In the genomic region with DNA sequence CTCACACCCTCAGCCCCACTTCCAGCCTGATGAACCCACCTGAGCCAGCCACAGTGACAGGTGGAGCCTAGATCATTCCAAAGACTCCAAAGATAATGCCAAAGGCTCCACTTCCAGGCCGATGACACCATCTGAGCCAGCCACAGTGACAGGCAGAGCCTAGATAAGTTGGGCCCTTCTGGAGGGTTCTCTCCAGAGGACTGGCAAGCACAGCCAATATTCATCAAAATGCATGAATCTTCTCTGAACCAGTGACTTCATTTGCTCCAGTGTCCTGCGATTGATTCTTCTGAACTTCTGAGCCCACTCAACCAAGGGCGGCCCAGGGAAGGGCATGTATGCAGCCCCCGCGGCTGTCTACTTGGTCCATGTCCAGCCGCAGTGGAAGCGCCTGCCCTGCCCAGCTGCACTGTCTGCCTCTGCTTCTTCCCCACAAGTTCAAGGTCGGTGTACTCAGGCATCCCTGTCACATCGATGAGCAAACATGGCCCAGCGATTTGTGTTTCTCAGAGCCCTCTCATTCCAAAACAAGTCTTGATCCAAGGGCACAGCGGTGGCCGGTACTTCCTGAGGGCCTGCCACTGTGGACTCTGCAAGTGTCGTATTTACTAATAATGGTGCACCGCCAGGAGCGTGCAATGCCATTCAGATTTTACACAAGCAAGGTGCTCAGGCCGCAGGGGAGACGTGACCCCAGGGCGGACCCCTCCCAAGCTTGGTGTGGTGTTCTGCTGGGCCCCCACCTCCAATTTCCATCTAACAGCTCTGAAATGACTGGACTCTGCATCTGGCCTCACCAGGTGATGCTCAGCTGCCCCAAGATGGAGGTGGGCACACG, we compare ENCODE assay signal across 11 cellular contexts.
"Had no signal": no experiment of that assay in that cellular context is flagged by ENCODE, and none has a peak within 500 bp of the region (broad histone marks: within the 10 kb centered on the region; RNA-seq: fewer than 3 reads in every experiment).

No MANE protein-coding gene starts in this region.

- H3K4me1 Mint-ChIP-seq: activated CD4-positive, alpha-beta T cell treated with anti-CD3 and anti-CD28 coated beads, Interleukin-2, amount 10 ng/mL, durations not matched to agents 24 days and 14 days had no signal

- ATAC-seq: gastrocnemius medialis; left ventricle myocardium superior; right cardiac atrium; stimulated activated effector memory CD8-positive, alpha-beta T cell treated with anti-CD3 and anti-CD28 coated beads, Interleukin-12 subunit alpha, Interleukin-12 subunit beta, amount 100 ng/mL, for 72 hours had no signal

- H3K9me3 ChIP-seq: gastrocnemius medialis had no signal

- H3K27me3 Mint-ChIP-seq: activated CD4-positive, alpha-beta T cell treated with anti-CD3 and anti-CD28 coated beads, Interleukin-2, amount 10 ng/mL, durations not matched to agents 24 days and 14 days had no signal

- H3K4me1 ChIP-seq: gastrocnemius medialis had no signal

- H3K27ac Mint-ChIP-seq: activated CD4-positive, alpha-beta T cell treated with anti-CD3 and anti-CD28 coated beads, Interleukin-2, amount 10 ng/mL, durations not matched to agents 24 days and 14 days; activated naive CD4-positive, alpha-beta T cell treated with anti-CD3 and anti-CD28 coated beads for 36 hours; stimulated activated effector memory CD8-positive, alpha-beta T cell treated with anti-CD3 and anti-CD28 coated beads, Interleukin-12 subunit alpha, Interleukin-12 subunit beta, amount 100 ng/mL, for 72 hours had no signal

- H3K4me3 Mint-ChIP-seq: activated CD4-positive, alpha-beta T cell treated with anti-CD3 and anti-CD28 coated beads, Interleukin-2, amount 10 ng/mL, durations not matched to agents 24 days and 14 days; activated naive CD4-positive, alpha-beta T cell treated with anti-CD3 and anti-CD28 coated beads for 36 hours; stimulated activated effector memory CD8-positive, alpha-beta T cell treated with anti-CD3 and anti-CD28 coated beads, Interleukin-12 subunit alpha, Interleukin-12 subunit beta, amount 100 ng/mL, for 72 hours had no signal

- H3K36me3 ChIP-seq: gastrocnemius medialis had no signal

- H3K27ac ChIP-seq: gastrocnemius medialis had no signal

- FAIRE-seq: keratinocyte had no signal

- H3K4me3 ChIP-seq: gastrocnemius medialis had no signal

- H3K9me3 Mint-ChIP-seq: activated CD4-positive, alpha-beta T cell treated with anti-CD3 and anti-CD28 coated beads, Interleukin-2, amount 10 ng/mL, durations not matched to agents 24 days and 14 days; activated naive CD4-positive, alpha-beta T cell treated with anti-CD3 and anti-CD28 coated beads for 36 hours; stimulated activated effector memory CD8-positive, alpha-beta T cell treated with anti-CD3 and anti-CD28 coated beads, Interleukin-12 subunit alpha, Interleukin-12 subunit beta, amount 100 ng/mL, for 72 hours had no signal

- DNase-seq: activated CD4-positive, alpha-beta T cell treated with anti-CD3 and anti-CD28 coated beads, Interleukin-2, amount 10 ng/mL, durations not matched to agents 24 days and 14 days; activated CD8-positive, alpha-beta memory T cell treated with anti-CD3 and anti-CD28 coated beads for 24 hours; activated naive CD4-positive, alpha-beta T cell treated with anti-CD3 and anti-CD28 coated beads for 36 hours; effector memory CD4-positive, alpha-beta T cell; gastrocnemius medialis; left ventricle myocardium superior; right cardiac atrium; substantia nigra; T-helper 9 cell had no signal

- H3K36me3 Mint-ChIP-seq: stimulated activated effector memory CD8-positive, alpha-beta T cell treated with anti-CD3 and anti-CD28 coated beads, Interleukin-12 subunit alpha, Interleukin-12 subunit beta, amount 100 ng/mL, for 72 hours had no signal
